7 cellular contexts compared by ENCODE assay signal in genomic region chrX:140664939-140665338, GRCh38. TPM values are rescaled to one million over a fixed set of nuclear protein-coding genes. Genes with fewer than 3 reads are reported as not detected.
DNase-seq lines count a peak whose midpoint lies in the region; ATAC-seq and TF ChIP-seq lines count a peak whose summit lies in the region.

No MANE protein-coding gene starts in this region.

- no peak overlapping the region for H3K27ac Mint-ChIP-seq in neural crest cell (ENCODE audit: unreplicated experiment)

- H3K4me3 Mint-ChIP-seq in neural crest cell: no peak overlapping the region

- peak; percentile 12 for DNase-seq in GM13977 (ENCODE audit: low spot score)
- DNase-seq in cardiac fibroblast (ENCODE audit: low read depth in 2 of 2): peak; percentile 25 to 32
- DNase-seq in neural crest cell (ENCODE audit: low read depth, low spot score): no peak
- no peak for DNase-seq in 8988T
- DNase-seq in NCI-H187 (lab: John Stamatoyannopoulos, UW): no peak

- no peaks in the 10 kb centered on the region for H3K4me1 ChIP-seq in Loucy (ENCODE audit: insufficient read depth, low read length, poor library complexity, severe bottlenecking)

- no peaks in the 10 kb centered on the region for H3K27me3 ChIP-seq in Loucy (ENCODE audit: insufficient read depth, low read length, poor library complexity, severe bottlenecking)

- no peaks in the 10 kb centered on the region for H3K79me2 ChIP-seq in Loucy (ENCODE audit: insufficient read depth, low read length)

- H3K9me2 ChIP-seq in Loucy (replicated peaks; ENCODE audit: low read depth, low read length): no peaks in the 10 kb centered on the region

- in situ Hi-C loops in GM13977 (cut with MboI; ENCODE audit: low pct_unique_long_range_greater_than_20kb, low sequenced_read_pairs, unreplicated experiment): no loop called here

- H3K36me3 Mint-ChIP-seq in neural crest cell (ENCODE audit: low read depth): no peaks in the 10 kb centered on the region

- H3K9me3 Mint-ChIP-seq in neural crest cell: no peaks in the 10 kb centered on the region

- no peak overlapping the region for H2AFZ ChIP-seq in Loucy (ENCODE audit: low read length)

- H3K9me3 ChIP-seq in Loucy (ENCODE audit: insufficient read depth, low read depth, low read length): no peaks in the 10 kb centered on the region

- H3K4me2 ChIP-seq in Loucy (ENCODE audit: low read depth, low read length, poor library complexity, severe bottlenecking): no peak overlapping the region

- H3K36me3 ChIP-seq in Loucy (ENCODE audit: insufficient read depth, low read length): no peaks in the 10 kb centered on the region

- H3K9ac ChIP-seq in Loucy (ENCODE audit: low read depth, low read length, poor library complexity, severe bottlenecking): no peak overlapping the region

- H3K4me3 ChIP-seq in Loucy (ENCODE audit: low read length, poor library complexity, severe bottlenecking): no peak overlapping the region
- H3K4me3 ChIP-seq in cardiac fibroblast (replicated peaks in 1 of 2; ENCODE audit: low read depth in 2 of 2, low read length in 2 of 2): no peak overlapping the region

- no peaks in the 10 kb centered on the region for H4K20me1 ChIP-seq in Loucy (ENCODE audit: insufficient read depth, low read length, poor library complexity, severe bottlenecking)

- TF ChIP-seq CTCF in GM13977 (IDR thresholded peaks at IDR 0.05; ENCODE audit: extremely low read depth, insufficient read depth, missing control alignments) (peak; percentile 31), Loucy (conservative IDR thresholded peaks at IDR 0.05; ENCODE audit: low read length) (peak; percentile 36), cardiac fibroblast (IDR thresholded peaks at IDR 0.05; ENCODE audit: low read depth, low read length) (no peak), neural crest cell (conservative IDR thresholded peaks at IDR 0.05) (peak; percentile 74)

- H3K27me3 Mint-ChIP-seq in neural crest cell (ENCODE audit: low read depth): peaks cover 3% of the 10 kb centered on the region

- no peak for ATAC-seq in GM18867 (IDR thresholded peaks at IDR 0.05; ENCODE audit: unreplicated experiment)

- H3K4me1 Mint-ChIP-seq in neural crest cell: peaks cover 4% of the 10 kb centered on the region

- no peaks in the 10 kb centered on the region for H3F3A ChIP-seq in Loucy (ENCODE audit: low read depth)

RNA-seq across cellular contexts. Expression of gene LINC00632, which starts 44.6 kb away (rescaled TPM):
- total RNA-seq in neural crest cell: 243 and 314 TPM in 2 replicates

Comparison
In these comparisons a context has a peak if more than half of its experiments do, and no peak if none do; other contexts are left out.
1. DNase-seq: peak in GM13977 (single experiment) and cardiac fibroblast (2 of 2); none in neural crest cell (single experiment), 8988T (single experiment) and NCI-H187 (0 of 2).